In genomic region chr22:23909258-23909898, GRCh38 we compare ENCODE assay signal across 17 cellular contexts. TPM values are rescaled to one million over a fixed set of nuclear protein-coding genes. Genes with fewer than 3 reads are reported as not detected.
DNase-seq lines count a peak whose midpoint lies in the region; ATAC-seq, FAIRE-seq and TF ChIP-seq lines count a peak whose summit lies in the region.
"Had no signal": no experiment of that assay in that cellular context is flagged by ENCODE, and none has a peak within 500 bp of the region (broad histone marks: within the 10 kb centered on the region; RNA-seq: fewer than 3 reads in every experiment).

No MANE protein-coding gene starts in this region.

- H3K4me1 ChIP-seq in HAP-1 = peaks cover 48% of the 10 kb centered on the region
- H3K4me1 ChIP-seq in K562 (replicated peaks in 1 of 2; ENCODE audit: control insufficient read depth in 2 of 2, insufficient read depth in 2 of 2, low read length in 2 of 2) = peaks cover 0 to 4% of the 10 kb centered on the region in 2 experiments; a peak in 2 of 5 replicates
- H3K4me1 ChIP-seq in spleen = peaks cover 0 to 37% (median 16%) of the 10 kb centered on the region in 6 donors

- 49% methylated on average over 6 of the region's 6 CpGs for WGBS in K562 (ENCODE audit: insufficient coverage, low coverage, missing lambda C conversion rate)
- WGBS in spleen, 5 donors = 50 to 70% (median 68%) methylated on average over 6 of the region's 6 CpGs

- no peak for FAIRE-seq in K562 (lab: Jason Lieb, UNC)

- no peak overlapping the region for H3K27ac ChIP-seq in K562 (ENCODE audit: extremely low read depth, low read depth, low read length)
- peak overlapping the region in 5 of 8 donors; percentile 17 to 56 (median 47) for H3K27ac ChIP-seq in spleen
- H3K27ac ChIP-seq: left lung had no signal

- intact Hi-C loops in K562 (cut with micrococcal nuclease) (no loop called here), spleen (cut with DNase I; ENCODE audit: low total_unique reads) (no loop called here)

- H2AFZ ChIP-seq in K562 (ENCODE audit: low read depth, low read length) = no peak overlapping the region

- TF ChIP-seq EP300 in K562 (IDR thresholded peaks at IDR 0.05; ENCODE audit: low read length) = no peak

- H3K27me3 ChIP-seq in HAP-1 (ENCODE audit: low read depth) (no peaks in the 10 kb centered on the region), K562 (ENCODE audit: control insufficient read depth in 2 of 2, insufficient read depth in 2 of 2, low read length in 2 of 2) (no peaks in the 10 kb centered on the region), spleen (replicated peaks in 1 of 7) (no peaks in the 10 kb centered on the region)
- H3K27me3 ChIP-seq: left lung, sigmoid colon had no signal

- no peaks in the 10 kb centered on the region for H4K20me1 ChIP-seq in K562 (replicated peaks; ENCODE audit: control insufficient read depth, insufficient read depth, low read length)

- BruUV-seq in K562 (replicated peaks; lab: Mats Ljungman, UMichigan) = no TSS peak

- TF ChIP-seq POLR2A in K562 (conservative IDR thresholded peaks at IDR 0.05) (no peak), spleen (IDR thresholded peaks at IDR 0.05) (no peak)

- no peak overlapping the region for H3K4me3 ChIP-seq in HAP-1
- no peak overlapping the region for H3K4me3 ChIP-seq in K562
- peak overlapping the region in 1 of 8 donors; percentile 15 for H3K4me3 ChIP-seq in spleen
- H3K4me3 ChIP-seq: left lung had no signal

- H3K9ac ChIP-seq in K562 (ENCODE audit: insufficient read depth in 1 of 2, low read depth in 2 of 2, low read length in 2 of 2) = no peak overlapping the region

- H3K4me2 ChIP-seq in K562 (ENCODE audit: insufficient read depth, low read length) = no peak overlapping the region

- no peaks in the 10 kb centered on the region for H3K9me1 ChIP-seq in K562 (ENCODE audit: control insufficient read depth, insufficient read depth, low read length)

- CTCF ChIA-PET in K562 (lab: Yijun Ruan, JAX; ENCODE audit: low intra/inter-chr PET ratio) = no interaction called here

- H3K36me3 ChIP-seq in HAP-1 (replicated peaks) (no peaks in the 10 kb centered on the region), K562 (ENCODE audit: control insufficient read depth, insufficient read depth, low read length) (peaks cover 6% of the 10 kb centered on the region; the same call in 1 of the 3 replicates), spleen (no peaks in the 10 kb centered on the region)
- H3K36me3 ChIP-seq: left lung, sigmoid colon had no signal

- TF ChIP-seq CTCF in K562 (IDR thresholded peaks at IDR 0.05 in 2 of 3, conservative IDR thresholded peaks at IDR 0.05 in 1 of 3; ENCODE audit: insufficient read depth in 2 of 3, low read depth in 1 of 3, low read length in 3 of 3) = no peak
- no peak for TF ChIP-seq CTCF in spleen (IDR thresholded peaks at IDR 0.05 in 8 of 11, conservative IDR thresholded peaks at IDR 0.05 in 3 of 11)

- ATAC-seq in K562 = no peak
- no peak for ATAC-seq in GM21367 (IDR thresholded peaks at IDR 0.05; ENCODE audit: unreplicated experiment)
- ATAC-seq: left lung had no signal

- no peak overlapping the region for H3K27ac Mint-ChIP-seq in immature natural killer cell
- H3K27ac Mint-ChIP-seq: activated T-helper 2 cell treated with anti-CD3 and anti-CD28 coated beads, Interferon-gamma antibody, Interleukin-2, Interleukin-4, amounts not matched to agents 10 μg/mL and 5 μg/mL and 100 μg/mL, durations not matched to agents 14 hours and 24 hours and 36 hours had no signal

- DNase-seq in HAP-1 (ENCODE audit: low spot score in 2 of 2) (peak; percentile 42 to 64), K562 (ENCODE audit: extremely low read depth in 1 of 4, low spot score in 3 of 4) (no peak), iris pigment epithelial cell (ENCODE audit: low read depth) (peak; percentile 55), spleen (no peak), putamen (ENCODE audit: low spot score) (no peak), activated gamma-delta T cell treated with Interleukin-2 at 50 U/mL for 16 hours (no peak), immature natural killer cell (no peak)
- DNase-seq: caudate nucleus; effector memory CD4-positive, alpha-beta T cell; left lung; NCI-H146; NCI-H2227 treated with DMSO at 0.1 percent for 48 hours; RPMI8226; sigmoid colon had no signal

- no peaks in the 10 kb centered on the region; the same call in 2 of the 3 replicates for H3K79me2 ChIP-seq in K562 (ENCODE audit: control insufficient read depth, insufficient read depth, low read length)

- in situ Hi-C loops in HAP-1 (cut with MboI; ENCODE audit: low sequenced_read_pairs) (no loop called here), K562 (cut with MboI) (no loop called here)

- POLR2A ChIA-PET in K562 (lab: Yijun Ruan, JAX) = interaction anchor here (0.7 to 1.3 kb wide), 2 partner anchors 13 to 398 kb away, joined by 3 read pairs; no protein-coding TSS in a partner anchor

- H3K9me3 ChIP-seq in HAP-1 = no peaks in the 10 kb centered on the region
- H3K9me3 ChIP-seq in K562 (replicated peaks; ENCODE audit: control insufficient read depth, insufficient read depth, low read depth, low read length) = no peaks in the 10 kb centered on the region
- H3K9me3 ChIP-seq in spleen = no peaks in the 10 kb centered on the region
- H3K9me3 ChIP-seq: left lung, sigmoid colon had no signal

- H3K4me1 Mint-ChIP-seq in immature natural killer cell = peaks cover 15 to 19% of the 10 kb centered on the region in 2 donors

- TF ChIP-seq RAD21 in K562 (CRISPR knock-in tag; conservative IDR thresholded peaks at IDR 0.05 in 1 of 2, IDR thresholded peaks at IDR 0.05 in 1 of 2) = no peak

- H3K36me3 Mint-ChIP-seq in immature natural killer cell = no peaks in the 10 kb centered on the region

- no peaks in the 10 kb centered on the region for H3K9me3 Mint-ChIP-seq in immature natural killer cell
- H3K9me3 Mint-ChIP-seq: activated T-helper 2 cell treated with anti-CD3 and anti-CD28 coated beads, Interferon-gamma antibody, Interleukin-2, Interleukin-4, amounts not matched to agents 10 μg/mL and 5 μg/mL and 100 μg/mL, durations not matched to agents 14 hours and 24 hours and 36 hours had no signal

- no peak overlapping the region for H3K4me3 Mint-ChIP-seq in immature natural killer cell

- H3K27me3 Mint-ChIP-seq in immature natural killer cell (ENCODE audit: low read depth in 3 of 3) = peaks cover 0 to 5% (median 3%) of the 10 kb centered on the region in 3 donors

RNA-seq across cellular contexts. Expression of gene MIF, which starts 15.2 kb away (rescaled TPM):
- 4.1 and 17.1 TPM in 2 replicates for total RNA-seq in K562 (2011; cell fraction: chromatin; rRNA removed; ENCODE audit: low replicate concordance)
- total RNA-seq in K562 (2011; cell fraction: nucleolus; rRNA removed) = 95.8 and 97.4 TPM in 2 replicates
- total RNA-seq in K562 (2011; cell fraction: nucleoplasm; rRNA removed) = 23.6 and 36.7 TPM in 2 replicates
- total RNA-seq in K562 (2014; rRNA removed) (440 and 672 TPM in 2 replicates), K562 (2014; rRNA removed; fragmentation: Illumina TruSeq; extraction: Trizol) (5.4 and 7.4 TPM in 2 replicates), K562 (2015; rRNA removed; fragmentation: Illumina TruSeq; extraction: Trizol) (253 and 254 TPM in 2 replicates), K562 (2021) (666 and 724 TPM in 2 replicates), spleen (100 to 1,000 TPM; 168 to 346 (median 211) TPM)
- polyA plus RNA-seq in K562 (2011; rRNA removed) (193 and 230 TPM in 2 replicates), K562 (2014; fragmentation: Illumina TruSeq; extraction: Trizol) (31.1 and 74.5 TPM in 2 replicates), K562 (2014; fragmentation: Nextera tagmentation; extraction: Ambion mirVana) (10 to 100 TPM; 23.0 to 67.2 TPM), K562 (2014; rRNA removed) (537 and 538 TPM in 2 replicates), spleen (100 to 1,000 TPM; 421 to 580 (median 501) TPM), immature natural killer cell (1,000 to 10,000 TPM in 1 of 3 donors, 100 to 1,000 TPM in 2; 788 to 1,627 (median 947) TPM)
- polyA plus RNA-seq in K562 (2011; cell fraction: cytosol; rRNA removed) = 337 and 1,426 TPM in 2 replicates
- 207 and 222 TPM in 2 replicates for polyA plus RNA-seq in K562 (2011; cell fraction: nucleus; rRNA removed)
- polyA plus RNA-seq in K562 (2012) = 377 and 537 TPM in 2 replicates
- 8.4 and 13.6 TPM in 2 replicates for polyA minus RNA-seq in K562 (2011; rRNA and poly(A)+ RNA removed)
- polyA minus RNA-seq in K562 (2011; cell fraction: cytosol; rRNA and poly(A)+ RNA removed) = 207 and 412 TPM in 2 replicates
- polyA minus RNA-seq in K562 (2011; cell fraction: nucleus; rRNA and poly(A)+ RNA removed) = 52.9 and 75.3 TPM in 2 replicates

RNA-seq across cellular contexts. Expression of gene GSTT2B, which starts 51.6 kb away (rescaled TPM):
- total RNA-seq in K562 (2011; cell fraction: chromatin; rRNA removed; ENCODE audit: low replicate concordance) = not detected in 2 replicates
- 0.33 TPM in 1 of 2 replicates, not detected in the other for total RNA-seq in K562 (2011; cell fraction: nucleolus; rRNA removed)
- total RNA-seq in K562 (2011; cell fraction: nucleoplasm; rRNA removed) = not detected in 2 replicates
- total RNA-seq in K562 (2014; rRNA removed) (not detected in 2 replicates), K562 (2014; rRNA removed; fragmentation: Illumina TruSeq; extraction: Trizol) (not detected in 2 replicates), K562 (2015; rRNA removed; fragmentation: Illumina TruSeq; extraction: Trizol) (not detected in 2 replicates), K562 (2021) (not detected in 2 replicates), spleen (10 to 100 TPM in 1 of 7 donors, 1 to 10 TPM in 6; 2.0 to 11.6 (median 3.7) TPM)
- polyA plus RNA-seq in K562 (2011; rRNA removed) (not detected in 2 replicates), K562 (2014; fragmentation: Illumina TruSeq; extraction: Trizol) (not detected in 2 replicates), K562 (2014; fragmentation: Nextera tagmentation; extraction: Ambion mirVana) (not detected), K562 (2014; rRNA removed) (not detected in 2 replicates), spleen (10 to 100 TPM in 1 of 3 donors, 1 to 10 TPM in 2; 4.7 to 11.6 (median 6.6) TPM), immature natural killer cell (not detected)
- polyA plus RNA-seq in K562 (2011; cell fraction: cytosol; rRNA removed) = not detected in 2 replicates
- 0.23 TPM in 1 of 2 replicates, not detected in the other for polyA plus RNA-seq in K562 (2011; cell fraction: nucleus; rRNA removed)
- not detected in 2 replicates for polyA plus RNA-seq in K562 (2012)
- not detected in 2 replicates for polyA minus RNA-seq in K562 (2011; rRNA and poly(A)+ RNA removed)
- 1.3 TPM in 1 of 2 replicates, not detected in the other for polyA minus RNA-seq in K562 (2011; cell fraction: cytosol; rRNA and poly(A)+ RNA removed)
- not detected in 2 replicates for polyA minus RNA-seq in K562 (2011; cell fraction: nucleus; rRNA and poly(A)+ RNA removed)
- total RNA-seq: osteocyte had no signal

RNA-seq across cellular contexts. Expression of gene SLC2A11, which starts 51.7 kb away (rescaled TPM):
- 10.0 and 13.3 TPM in 2 replicates for total RNA-seq in K562 (2011; cell fraction: chromatin; rRNA removed; ENCODE audit: low replicate concordance)
- 7.1 and 10.0 TPM in 2 replicates for total RNA-seq in K562 (2011; cell fraction: nucleolus; rRNA removed)
- total RNA-seq in K562 (2011; cell fraction: nucleoplasm; rRNA removed) = 8.9 and 11.7 TPM in 2 replicates
- total RNA-seq in K562 (2014; rRNA removed) = 2.0 and 3.1 TPM in 2 replicates
- total RNA-seq in K562 (2014; rRNA removed; fragmentation: Illumina TruSeq; extraction: Trizol) = 1.5 and 1.9 TPM in 2 replicates
- 2.1 and 2.5 TPM in 2 replicates for total RNA-seq in K562 (2015; rRNA removed; fragmentation: Illumina TruSeq; extraction: Trizol)
- total RNA-seq in K562 (2021) = 1.6 and 2.1 TPM in 2 replicates
- polyA plus RNA-seq in K562 (2011; rRNA removed) = 2.5 and 4.4 TPM in 2 replicates
- 2.6 and 3.6 TPM in 2 replicates for polyA plus RNA-seq in K562 (2011; cell fraction: cytosol; rRNA removed)
- polyA plus RNA-seq in K562 (2011; cell fraction: nucleus; rRNA removed) = 8.2 and 8.4 TPM in 2 replicates
- polyA plus RNA-seq in K562 (2012) = 2.7 and 7.0 TPM in 2 replicates
- polyA plus RNA-seq in K562 (2014; fragmentation: Illumina TruSeq; extraction: Trizol) = 2.5 and 2.8 TPM in 2 replicates
- under 1 TPM; 0.44 to 0.73 TPM for polyA plus RNA-seq in K562 (2014; fragmentation: Nextera tagmentation; extraction: Ambion mirVana)
- polyA plus RNA-seq in K562 (2014; rRNA removed) = 2.7 and 3.4 TPM in 2 replicates
- 2.7 and 4.1 TPM in 2 replicates for polyA minus RNA-seq in K562 (2011; rRNA and poly(A)+ RNA removed)
- polyA minus RNA-seq in K562 (2011; cell fraction: cytosol; rRNA and poly(A)+ RNA removed) = 0.91 and 0.95 TPM in 2 replicates
- polyA minus RNA-seq in K562 (2011; cell fraction: nucleus; rRNA and poly(A)+ RNA removed) = 3.4 and 8.4 TPM in 2 replicates
- 10 to 100 TPM; 12.0 to 21.7 (median 16.9) TPM for total RNA-seq in spleen
- 10 to 100 TPM; 15.6 to 23.5 (median 16.2) TPM for polyA plus RNA-seq in spleen
- polyA plus RNA-seq in immature natural killer cell = 1 to 10 TPM in 2 of 3 donors, under 1 TPM in 1; 0.48 to 3.0 (median 2.0) TPM

RNA-seq across cellular contexts. Expression of gene DDTL, which starts 57.3 kb away (rescaled TPM):
- total RNA-seq in K562 (2011; cell fraction: chromatin; rRNA removed; ENCODE audit: low replicate concordance) = 0.21 and 0.46 TPM in 2 replicates
- 0.33 TPM in 1 of 2 replicates, not detected in the other for total RNA-seq in K562 (2011; cell fraction: nucleolus; rRNA removed)
- total RNA-seq in K562 (2011; cell fraction: nucleoplasm; rRNA removed) = 0.37 TPM in 1 of 2 replicates, not detected in the other
- total RNA-seq in K562 (2014; rRNA removed) (0.59 and 0.94 TPM in 2 replicates), K562 (2014; rRNA removed; fragmentation: Illumina TruSeq; extraction: Trizol) (not detected in 2 replicates), K562 (2015; rRNA removed; fragmentation: Illumina TruSeq; extraction: Trizol) (not detected in 2 replicates), K562 (2021) (not detected in 2 replicates), spleen (1 to 10 TPM in 6 of 7 donors, not detected in 1; 2.3 to 5.0 (median 2.3) TPM)
- polyA plus RNA-seq in K562 (2011; rRNA removed) (0.08 and 0.15 TPM in 2 replicates), K562 (2014; fragmentation: Illumina TruSeq; extraction: Trizol) (not detected in 2 replicates), K562 (2014; fragmentation: Nextera tagmentation; extraction: Ambion mirVana) (1 to 10 TPM in 1 of 2 experiments, under 1 TPM in 1; 0.87 to 1.7 TPM), K562 (2014; rRNA removed) (0.05 and 0.30 TPM in 2 replicates), spleen (1 to 10 TPM; 1.0 to 3.0 (median 1.5) TPM), immature natural killer cell (1 to 10 TPM in 1 of 3 donors, under 1 TPM in 1, not detected in 1; 0.72 to 2.9 TPM)
- polyA plus RNA-seq in K562 (2011; cell fraction: cytosol; rRNA removed) = not detected in 2 replicates
- polyA plus RNA-seq in K562 (2011; cell fraction: nucleus; rRNA removed) = 0.17 and 0.20 TPM in 2 replicates
- polyA plus RNA-seq in K562 (2012) = 5.1 and 6.3 TPM in 2 replicates
- polyA minus RNA-seq in K562 (2011; rRNA and poly(A)+ RNA removed) = not detected in 2 replicates
- not detected in 2 replicates for polyA minus RNA-seq in K562 (2011; cell fraction: cytosol; rRNA and poly(A)+ RNA removed)
- polyA minus RNA-seq in K562 (2011; cell fraction: nucleus; rRNA and poly(A)+ RNA removed) = not detected in 2 replicates
- total RNA-seq: osteocyte had no signal

Comparison
In these comparisons a context has a peak if more than half of its experiments do, and no peak if none do; other contexts are left out.
1. DNase-seq: peak in HAP-1 (2 of 2) and iris pigment epithelial cell (single experiment); none in K562 (0 of 4), spleen (single experiment), putamen (single experiment), activated gamma-delta T cell treated with Interleukin-2 at 50 U/mL for 16 hours (single experiment) and immature natural killer cell (0 of 3).
2. RNA of gene GSTT2B, which starts 51.6 kb away (polyA plus RNA-seq): 4.7 to 11.6 TPM in spleen; 0.23 TPM in K562 and not detected in immature natural killer cell; every median in the first group is over 4 times any median in the second.